In the genomic region with DNA sequence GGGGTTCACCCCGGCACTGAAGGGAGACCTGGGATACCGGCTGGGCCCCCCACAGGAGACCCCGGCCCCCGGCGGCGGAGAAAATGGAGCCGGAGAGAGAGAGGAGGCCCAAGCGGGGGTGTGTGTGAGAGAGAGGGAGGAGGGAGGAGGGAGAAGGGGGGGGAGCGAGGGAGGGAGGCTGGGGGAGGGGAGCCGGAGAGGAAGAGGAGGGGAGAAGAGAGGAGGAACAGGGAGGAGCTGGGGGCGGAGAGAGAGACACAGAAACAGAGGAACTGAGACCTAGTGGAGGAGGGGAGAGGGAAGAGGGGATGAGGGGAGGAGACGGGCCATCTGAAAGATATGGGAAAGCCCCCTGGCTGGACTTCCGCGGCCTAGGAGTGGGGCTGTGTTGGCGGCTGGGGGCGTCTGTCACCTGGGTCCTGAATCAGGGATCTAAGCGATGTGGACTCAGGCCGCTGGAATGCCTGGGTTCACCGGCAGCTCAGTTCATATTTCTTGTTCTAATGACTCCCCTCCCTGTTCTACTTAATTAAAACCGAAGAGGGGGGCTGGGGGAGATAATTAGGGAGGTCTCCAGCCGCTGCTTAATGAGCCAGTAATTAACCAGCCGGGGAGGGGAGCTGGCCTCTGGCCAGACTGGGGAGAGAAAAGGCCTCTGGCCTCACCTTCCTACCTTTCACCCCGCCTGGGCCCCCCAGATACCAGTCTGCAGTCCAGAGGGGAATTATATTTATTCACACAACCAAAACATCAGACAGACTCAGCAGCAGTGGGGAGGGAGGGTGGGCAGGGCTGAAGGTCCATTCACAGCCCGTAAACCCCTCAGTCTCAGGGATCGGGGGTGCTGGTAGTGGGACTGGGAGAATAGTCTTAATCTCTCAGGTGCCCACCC, we compare ENCODE assay signal across 1 cellular context.
TF ChIP-seq lines count a peak whose summit lies in the region.

A gene with protein sequence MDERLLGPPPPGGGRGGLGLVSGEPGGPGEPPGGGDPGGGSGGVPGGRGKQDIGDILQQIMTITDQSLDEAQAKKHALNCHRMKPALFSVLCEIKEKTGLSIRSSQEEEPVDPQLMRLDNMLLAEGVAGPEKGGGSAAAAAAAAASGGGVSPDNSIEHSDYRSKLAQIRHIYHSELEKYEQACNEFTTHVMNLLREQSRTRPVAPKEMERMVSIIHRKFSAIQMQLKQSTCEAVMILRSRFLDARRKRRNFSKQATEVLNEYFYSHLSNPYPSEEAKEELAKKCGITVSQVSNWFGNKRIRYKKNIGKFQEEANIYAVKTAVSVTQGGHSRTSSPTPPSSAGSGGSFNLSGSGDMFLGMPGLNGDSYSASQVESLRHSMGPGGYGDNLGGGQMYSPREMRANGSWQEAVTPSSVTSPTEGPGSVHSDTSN (minus strand): TSS at position 149 of the 892 bp plus-strand sequence. CDS start 287 bp downstream, outside the sequence.

TF ChIP-seq in K562, 482 proteins besides CTCF, POLR2A, EP300 and RAD21 (continued from another document):
- TF ChIP-seq SPI1 (IDR thresholded peaks at IDR 0.05; ENCODE audit: borderline replicate concordance, low read depth, low read length), result peak; percentile 84
- TF ChIP-seq ZFX (CRISPR knock-in tag; IDR thresholded peaks at IDR 0.05), result peak; percentile 72
- peak; percentile 53; the same call in 1 of the 2 replicates for TF ChIP-seq TRIM28 (IDR thresholded peaks at IDR 0.05)
- TF ChIP-seq RBM25 (IDR thresholded peaks at IDR 0.05; ENCODE audit: low read depth, low read length, severe bottlenecking), result no peak
- 0 out of 2 replicates have a peak, but pooled peaks have one; percentile 47 for TF ChIP-seq GTF2E2 (tag; IDR thresholded peaks at IDR 0.05)
- peak; percentile 67 for TF ChIP-seq SMAD1 (IDR thresholded peaks at IDR 0.05; ENCODE audit: low read depth, low read length, partially characterized antibody)
- TF ChIP-seq, protein P1, sequence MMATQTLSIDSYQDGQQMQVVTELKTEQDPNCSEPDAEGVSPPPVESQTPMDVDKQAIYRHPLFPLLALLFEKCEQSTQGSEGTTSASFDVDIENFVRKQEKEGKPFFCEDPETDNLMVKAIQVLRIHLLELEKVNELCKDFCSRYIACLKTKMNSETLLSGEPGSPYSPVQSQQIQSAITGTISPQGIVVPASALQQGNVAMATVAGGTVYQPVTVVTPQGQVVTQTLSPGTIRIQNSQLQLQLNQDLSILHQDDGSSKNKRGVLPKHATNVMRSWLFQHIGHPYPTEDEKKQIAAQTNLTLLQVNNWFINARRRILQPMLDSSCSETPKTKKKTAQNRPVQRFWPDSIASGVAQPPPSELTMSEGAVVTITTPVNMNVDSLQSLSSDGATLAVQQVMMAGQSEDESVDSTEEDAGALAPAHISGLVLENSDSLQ (IDR thresholded peaks at IDR 0.05), result peak; percentile 75
- TF ChIP-seq ATF7 (IDR thresholded peaks at IDR 0.05), result peak; percentile 30; the same call in 1 of the 2 replicates
- TF ChIP-seq STAG1 (CRISPR knock-in tag; IDR thresholded peaks at IDR 0.05; ENCODE audit: borderline replicate concordance), result no peak
- TF ChIP-seq, protein P2, sequence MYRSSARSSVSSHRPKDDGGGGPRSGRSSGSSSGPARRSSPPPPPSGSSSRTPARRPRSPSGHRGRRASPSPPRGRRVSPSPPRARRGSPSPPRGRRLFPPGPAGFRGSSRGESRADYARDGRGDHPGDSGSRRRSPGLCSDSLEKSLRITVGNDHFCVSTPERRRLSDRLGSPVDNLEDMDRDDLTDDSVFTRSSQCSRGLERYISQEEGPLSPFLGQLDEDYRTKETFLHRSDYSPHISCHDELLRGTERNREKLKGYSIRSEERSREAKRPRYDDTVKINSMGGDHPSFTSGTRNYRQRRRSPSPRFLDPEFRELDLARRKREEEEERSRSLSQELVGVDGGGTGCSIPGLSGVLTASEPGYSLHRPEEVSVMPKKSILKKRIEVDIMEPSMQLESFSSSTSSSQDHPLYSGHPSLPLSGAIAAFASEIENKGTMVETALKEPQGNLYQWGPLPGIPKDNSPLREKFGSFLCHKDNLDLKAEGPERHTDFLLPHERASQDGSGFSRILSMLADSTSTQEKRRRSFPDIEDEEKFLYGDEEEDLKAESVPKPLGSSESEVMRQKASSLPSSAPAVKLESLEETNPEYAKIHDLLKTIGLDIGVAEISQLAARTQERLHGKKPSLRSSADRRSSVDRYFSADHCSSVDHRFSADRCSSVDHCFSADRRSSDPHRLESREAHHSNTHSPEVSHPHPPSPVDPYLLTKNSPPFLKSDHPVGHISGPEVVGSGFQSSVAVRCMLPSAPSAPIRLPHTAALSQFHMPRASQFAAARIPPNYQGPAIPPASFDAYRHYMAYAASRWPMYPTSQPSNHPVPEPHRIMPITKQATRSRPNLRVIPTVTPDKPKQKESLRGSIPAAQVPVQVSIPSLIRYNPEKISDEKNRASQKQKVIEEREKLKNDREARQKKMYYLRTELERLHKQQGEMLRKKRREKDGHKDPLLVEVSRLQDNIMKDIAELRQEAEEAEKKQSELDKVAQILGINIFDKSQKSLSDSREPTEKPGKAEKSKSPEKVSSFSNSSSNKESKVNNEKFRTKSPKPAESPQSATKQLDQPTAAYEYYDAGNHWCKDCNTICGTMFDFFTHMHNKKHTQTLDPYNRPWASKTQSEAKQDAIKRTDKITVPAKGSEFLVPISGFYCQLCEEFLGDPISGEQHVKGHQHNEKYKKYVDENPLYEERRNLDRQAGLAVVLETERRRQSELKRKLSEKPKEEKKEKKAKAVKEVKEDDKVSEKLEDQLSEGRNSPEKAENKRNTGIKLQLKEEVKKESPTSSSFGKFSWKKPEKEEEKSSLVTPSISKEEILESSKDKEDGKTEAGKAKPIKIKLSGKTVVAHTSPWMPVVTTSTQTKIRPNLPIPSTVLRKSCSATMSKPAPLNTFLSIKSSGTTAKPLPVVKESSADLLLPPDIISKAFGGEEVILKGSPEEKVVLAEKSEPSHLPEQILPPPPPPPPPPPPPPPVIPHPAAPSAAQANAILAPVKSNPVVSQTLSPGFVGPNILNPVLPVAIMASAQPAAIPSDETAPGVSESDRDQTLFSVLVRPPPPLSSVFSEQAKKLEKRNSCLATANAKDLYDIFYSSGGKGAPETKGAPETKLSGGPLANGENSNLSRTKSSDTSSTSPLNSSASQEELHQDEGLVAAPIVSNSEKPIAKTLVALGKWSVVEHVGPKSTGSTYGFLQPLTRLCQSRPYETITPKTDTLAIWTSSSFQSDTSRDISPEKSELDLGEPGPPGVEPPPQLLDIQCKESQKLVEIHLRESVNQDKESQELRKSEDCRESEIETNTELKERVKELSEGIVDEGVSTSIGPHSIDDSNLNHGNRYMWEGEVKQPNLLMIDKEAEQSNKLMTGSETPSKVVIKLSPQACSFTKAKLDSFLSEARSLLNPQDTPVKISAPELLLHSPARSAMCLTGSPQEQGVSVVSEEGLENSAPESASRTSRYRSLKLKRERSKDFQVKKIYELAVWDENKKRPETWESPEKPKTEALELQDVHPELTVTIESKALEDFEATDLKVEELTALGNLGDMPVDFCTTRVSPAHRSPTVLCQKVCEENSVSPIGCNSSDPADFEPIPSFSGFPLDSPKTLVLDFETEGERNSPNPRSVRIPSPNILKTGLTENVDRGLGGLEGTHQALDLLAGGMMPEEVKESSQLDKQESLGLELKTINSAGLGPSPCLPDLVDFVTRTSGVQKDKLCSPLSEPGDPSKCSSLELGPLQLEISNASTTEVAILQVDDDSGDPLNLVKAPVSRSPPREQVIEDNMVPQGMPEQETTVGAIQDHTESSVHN (IDR thresholded peaks at IDR 0.05; ENCODE audit: borderline replicate concordance in 1 of 2, low read depth in 1 of 2), result 0 out of 4 replicates have a peak, but pooled peaks of 1 of the 2 experiments have one; percentile 32
- no peak for TF ChIP-seq ZNF12 (CRISPR knock-in tag; IDR thresholded peaks at IDR 0.05)
- TF ChIP-seq GABPB1 (CRISPR knock-in tag; IDR thresholded peaks at IDR 0.05), result no peak
- no peak for TF ChIP-seq ZNF436 (CRISPR knock-in tag; IDR thresholded peaks at IDR 0.05)
- peak; percentile 64 for TF ChIP-seq NCOR1 (IDR thresholded peaks at IDR 0.05)
- TF ChIP-seq MAZ (CRISPR knock-in tag; conservative IDR thresholded peaks at IDR 0.05 in 1 of 2, IDR thresholded peaks at IDR 0.05 in 1 of 2), result peak; percentile 87 to 95
- no peak for TF ChIP-seq CBFB (CRISPR knock-in tag; IDR thresholded peaks at IDR 0.05)
- no peak for TF ChIP-seq ZNF232 (CRISPR knock-in tag; IDR thresholded peaks at IDR 0.05)
- TF ChIP-seq EP400 (IDR thresholded peaks at IDR 0.05), result peak; percentile 71
- TF ChIP-seq ZNF124 (CRISPR knock-in tag; IDR thresholded peaks at IDR 0.05), result no peak
- TF ChIP-seq DPF2 (IDR thresholded peaks at IDR 0.05), result peak; percentile 88
- peak; percentile 90; the same call in 1 of the 2 replicates for TF ChIP-seq BRD4 (IDR thresholded peaks at IDR 0.05)
TF ChIP-seq in K562: peak in this region for 116.
